ENCODE assay signal across 2 cellular contexts in genomic region chr2:54114936-54115283, GRCh38.
TF ChIP-seq lines count a peak whose summit lies in the region.

No MANE protein-coding gene starts in this region.

TF ChIP-seq in HCT116, 20 proteins besides CTCF, POLR2A, EP300 and RAD21:
- no peak for TF ChIP-seq REST (IDR thresholded peaks at IDR 0.05; ENCODE audit: low read depth)
- no peak for TF ChIP-seq CBX3 (IDR thresholded peaks at IDR 0.05; ENCODE audit: low read depth)
- no peak for TF ChIP-seq FOSL1 (IDR thresholded peaks at IDR 0.05; ENCODE audit: low read depth)
- no peak for TF ChIP-seq ZNF274 (IDR thresholded peaks at IDR 0.05; ENCODE audit: low read depth, low read length)
- no peak for TF ChIP-seq SRF (IDR thresholded peaks at IDR 0.05; ENCODE audit: low read depth)
- no peak for TF ChIP-seq POLR2AphosphoS5 (IDR thresholded peaks at IDR 0.05; ENCODE audit: low read depth, low read length)
- TF ChIP-seq ZBTB33 (IDR thresholded peaks at IDR 0.05; ENCODE audit: extremely low read depth, insufficient replicate concordance, low read length), result no peak
- no peak for TF ChIP-seq ATF3 (IDR thresholded peaks at IDR 0.05)
- TF ChIP-seq JUND (IDR thresholded peaks at IDR 0.05), result no peak
- no peak for TF ChIP-seq EZH2phosphoT487 (IDR thresholded peaks at IDR 0.05; ENCODE audit: borderline replicate concordance)
- TF ChIP-seq ZFX (IDR thresholded peaks at IDR 0.05), result no peak
- TF ChIP-seq MAX (IDR thresholded peaks at IDR 0.05), result no peak
- TF ChIP-seq SIN3A (IDR thresholded peaks at IDR 0.05; ENCODE audit: low read depth), result no peak
- TF ChIP-seq CEBPB (IDR thresholded peaks at IDR 0.05; ENCODE audit: low read depth), result no peak
TF ChIP-seq in HCT116: peak in this region for 0.

TF ChIP-seq in GM12878, 131 proteins besides CTCF, POLR2A, EP300 and RAD21 (continued from another document):
- TF ChIP-seq RELB (IDR thresholded peaks at IDR 0.05; ENCODE audit: low read depth) (no peak), ZNF622 (IDR thresholded peaks at IDR 0.05) (no peak)
TF ChIP-seq in GM12878: peak in this region for 0.
